Comparison of ENCODE assay signal across 2 cellular contexts in genomic region chr7:10076661-10077300, GRCh38.
TF ChIP-seq lines count a peak whose summit lies in the region.

No MANE protein-coding gene starts in this region.

TF ChIP-seq in WTC11, 78 proteins besides CTCF, POLR2A, EP300 and RAD21 (continued from another document):
- no peak for TF ChIP-seq E2F4 (CRISPR knock-in tag; IDR thresholded peaks at IDR 0.05; ENCODE audit: borderline replicate concordance, low read depth)
- no peak for TF ChIP-seq ZBTB43 (CRISPR knock-in tag; IDR thresholded peaks at IDR 0.05)
- TF ChIP-seq MYBL2 (CRISPR knock-in tag; IDR thresholded peaks at IDR 0.05), result no peak
- no peak for TF ChIP-seq ZNF121 (CRISPR knock-in tag; IDR thresholded peaks at IDR 0.05)
- no peak for TF ChIP-seq CBFB (CRISPR knock-in tag; IDR thresholded peaks at IDR 0.05; ENCODE audit: low read depth)
- TF ChIP-seq ZNF423 (CRISPR knock-in tag; IDR thresholded peaks at IDR 0.05), result no peak
- no peak for TF ChIP-seq USF1 (CRISPR knock-in tag; IDR thresholded peaks at IDR 0.05)
- TF ChIP-seq ATF1 (CRISPR knock-in tag; IDR thresholded peaks at IDR 0.05), result no peak
- TF ChIP-seq SOX15 (CRISPR knock-in tag; IDR thresholded peaks at IDR 0.05), result no peak
- TF ChIP-seq CDX4 (CRISPR knock-in tag; IDR thresholded peaks at IDR 0.05; ENCODE audit: borderline replicate concordance), result no peak
- TF ChIP-seq ATF2 (CRISPR knock-in tag; IDR thresholded peaks at IDR 0.05; ENCODE audit: borderline replicate concordance, low read depth), result no peak
TF ChIP-seq in WTC11: peak in this region for 0.

TF ChIP-seq in SK-N-SH, 30 proteins besides CTCF, POLR2A, EP300 and RAD21 (continued from another document):
- TF ChIP-seq REST (IDR thresholded peaks at IDR 0.05; ENCODE audit: low read depth, low read length) (no peak), FOSL2 (IDR thresholded peaks at IDR 0.05; ENCODE audit: borderline replicate concordance, low read depth) (no peak), SMC3 (IDR thresholded peaks at IDR 0.05; ENCODE audit: low read depth, low read length) (no peak), RXRA (IDR thresholded peaks at IDR 0.05; ENCODE audit: borderline replicate concordance, low read depth) (no peak), PBX3 (IDR thresholded peaks at IDR 0.05) (no peak), YY1 (IDR thresholded peaks at IDR 0.05; ENCODE audit: low read depth) (no peak), SIN3A (IDR thresholded peaks at IDR 0.05; ENCODE audit: borderline replicate concordance, low read depth, low read length) (no peak), FOXM1 (IDR thresholded peaks at IDR 0.05; ENCODE audit: low read depth) (no peak), CHD2 (IDR thresholded peaks at IDR 0.05; ENCODE audit: low read length, partially characterized antibody) (no peak), ELF1 (IDR thresholded peaks at IDR 0.05) (no peak), MAX (IDR thresholded peaks at IDR 0.05; ENCODE audit: low read depth) (no peak), TAF1 (IDR thresholded peaks at IDR 0.05; ENCODE audit: borderline replicate concordance, low read depth, low read length) (no peak)
